ENCODE assay signal across 8 cellular contexts in the genomic region with DNA sequence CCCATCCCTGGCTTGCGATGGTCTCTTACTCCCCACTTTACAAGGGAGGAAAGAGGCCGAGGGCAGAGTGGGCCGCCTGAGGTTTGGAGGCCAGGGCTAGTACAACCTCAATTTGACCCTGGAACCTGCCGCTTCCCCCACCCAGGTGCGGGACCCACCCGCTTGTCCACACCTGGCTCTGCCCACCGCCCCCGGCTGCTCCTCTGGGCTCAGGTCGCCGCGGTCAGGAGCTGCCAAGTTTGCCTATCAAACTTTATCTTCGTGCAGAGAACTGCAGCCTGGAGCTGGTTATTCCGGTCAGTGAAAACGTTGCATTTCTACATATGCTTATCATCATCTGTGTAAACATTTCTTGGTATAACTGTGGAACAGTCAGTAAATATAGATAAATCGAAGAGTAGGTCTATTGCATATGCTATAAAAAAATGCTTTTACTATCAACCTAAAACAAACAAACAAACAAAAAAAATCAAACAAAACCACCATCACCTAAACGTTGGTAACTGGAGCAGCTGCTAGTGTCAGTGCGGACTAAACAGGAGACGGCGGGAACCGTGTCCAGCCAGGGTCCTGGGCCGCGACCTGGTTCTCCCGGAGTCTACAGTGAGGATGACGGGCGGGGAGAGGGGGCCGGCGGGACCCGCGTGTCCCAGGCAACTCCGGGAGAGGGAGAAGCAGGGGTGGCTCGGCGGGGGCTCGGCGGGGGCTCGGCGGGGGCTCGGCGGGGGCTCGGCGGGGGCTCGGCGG. TPM values are rescaled to one million over a fixed set of nuclear protein-coding genes. Genes with fewer than 3 reads are reported as not detected.
DNase-seq lines count a peak whose midpoint lies in the region; ATAC-seq and TF ChIP-seq lines count a peak whose summit lies in the region.

No MANE protein-coding gene starts in this region.

- CTCF ChIA-PET in CD8-positive, alpha-beta T cell (lab: Charles Lee) = interaction anchor here (1.5 kb wide), 1 partner anchor 58 kb away, joined by 3 read pairs; no protein-coding TSS in a partner anchor

- peak overlapping the region; percentile 95 for H3K4me3 Mint-ChIP-seq in CD8-positive, alpha-beta T cell
- peak overlapping the region; percentile 85 to 99 (median 95) for H3K4me3 Mint-ChIP-seq in IgD-negative memory B cell
- peak overlapping the region; percentile 96 for H3K4me3 Mint-ChIP-seq in activated naive CD8-positive, alpha-beta T cell

- TF ChIP-seq EP300 in sigmoid colon (IDR thresholded peaks at IDR 0.05) = no peak

- peaks cover 33% of the 10 kb centered on the region for H3K4me1 Mint-ChIP-seq in CD8-positive, alpha-beta T cell (ENCODE audit: low read depth)
- peaks cover 12 to 27% (median 24%) of the 10 kb centered on the region in 3 donors for H3K4me1 Mint-ChIP-seq in IgD-negative memory B cell
- H3K4me1 Mint-ChIP-seq in activated naive CD8-positive, alpha-beta T cell (ENCODE audit: low read depth) = peaks cover 31% of the 10 kb centered on the region

- H3K9me3 ChIP-seq in CD8-positive, alpha-beta T cell (ENCODE audit: low read length) = no peaks in the 10 kb centered on the region
- no peaks in the 10 kb centered on the region for H3K9me3 ChIP-seq in sigmoid colon

- peaks cover 7% of the 10 kb centered on the region for H3K36me3 Mint-ChIP-seq in CD8-positive, alpha-beta T cell
- H3K36me3 Mint-ChIP-seq in IgD-negative memory B cell = no peaks in the 10 kb centered on the region
- H3K36me3 Mint-ChIP-seq in activated naive CD8-positive, alpha-beta T cell = no peaks in the 10 kb centered on the region

- H3K27ac Mint-ChIP-seq in CD8-positive, alpha-beta T cell = peak overlapping the region; percentile 92
- peak overlapping the region; percentile 19 to 98 (median 81) for H3K27ac Mint-ChIP-seq in IgD-negative memory B cell
- peak overlapping the region; percentile 92 for H3K27ac Mint-ChIP-seq in activated naive CD8-positive, alpha-beta T cell

- intact Hi-C loops in CD8-positive, alpha-beta T cell (cut with DNase I, micrococcal nuclease) = loop anchor here (5.0 to 10.0 kb wide), 4 partner anchors 256 to 1251 kb away; a partner anchor contains a TSS
- intact Hi-C loops in sigmoid colon (cut with DNase I) = loop anchor here (5.0 kb wide), 2 partner anchors 56 to 116 kb away; no protein-coding TSS in a partner anchor

- TF ChIP-seq CTCF in CD8-positive, alpha-beta T cell (IDR thresholded peaks at IDR 0.05) = no peak
- no peak for TF ChIP-seq CTCF in sigmoid colon (IDR thresholded peaks at IDR 0.05)

- H3K4me1 ChIP-seq in CD8-positive, alpha-beta T cell (ENCODE audit: insufficient read depth, low read length) = peaks cover 30% of the 10 kb centered on the region
- H3K4me1 ChIP-seq in sigmoid colon = peaks cover 0 to 38% (median 18%) of the 10 kb centered on the region in 4 donors

- TF ChIP-seq POLR2A in sigmoid colon (IDR thresholded peaks at IDR 0.05) = no peak

- H3K36me3 ChIP-seq in CD8-positive, alpha-beta T cell (ENCODE audit: insufficient read depth, low read length) = no peaks in the 10 kb centered on the region
- no peaks in the 10 kb centered on the region for H3K36me3 ChIP-seq in sigmoid colon

- no peaks in the 10 kb centered on the region for H3K9me3 Mint-ChIP-seq in CD8-positive, alpha-beta T cell
- H3K9me3 Mint-ChIP-seq in IgD-negative memory B cell = no peaks in the 10 kb centered on the region
- no peaks in the 10 kb centered on the region for H3K9me3 Mint-ChIP-seq in activated naive CD8-positive, alpha-beta T cell (ENCODE audit: low read depth)

- peak overlapping the region; percentile 63 for H3K4me3 ChIP-seq in CD8-positive, alpha-beta T cell (ENCODE audit: low read depth, low read length)
- peak overlapping the region; percentile 71 to 97 (median 92) for H3K4me3 ChIP-seq in sigmoid colon

- POLR2A ChIA-PET in CD8-positive, alpha-beta T cell (lab: Charles Lee) = interaction anchor here (1.3 kb wide), 1 partner anchor 18 kb away, joined by 3 read pairs; no protein-coding TSS in a partner anchor

- no peaks in the 10 kb centered on the region for H3K27me3 ChIP-seq in CD8-positive, alpha-beta T cell (ENCODE audit: insufficient read depth, low read length)
- H3K27me3 ChIP-seq in sigmoid colon = no peaks in the 10 kb centered on the region

- 7 to 21% methylated on average over 42 of the region's 42 CpGs for WGBS in sigmoid colon, 2 donors

- no peak for ATAC-seq in CD8-positive, alpha-beta T cell
- ATAC-seq in GM18502 (IDR thresholded peaks at IDR 0.05; ENCODE audit: poor library complexity, unreplicated experiment) = no peak

- no peak for DNase-seq in CD8-positive, alpha-beta T cell
- peak; percentile 50 for DNase-seq in hepatic stellate cell (ENCODE audit: low spot score)
- DNase-seq in sigmoid colon = peak; percentile 71
- no peak for DNase-seq in 8988T
- no peak for DNase-seq in stimulated activated CD4-positive, alpha-beta T cell treated with anti-CD3 and anti-CD28 coated beads, Interleukin-4, amount 100 ng/mL, for 4 hours

- no peak overlapping the region for H3K27ac ChIP-seq in CD8-positive, alpha-beta T cell (ENCODE audit: low read depth, low read length)
- peak overlapping the region; percentile 87 to 97 (median 92) for H3K27ac ChIP-seq in sigmoid colon

- H3K27me3 Mint-ChIP-seq in CD8-positive, alpha-beta T cell (ENCODE audit: low read depth) = no peaks in the 10 kb centered on the region
- peaks cover 3% of the 10 kb centered on the region for H3K27me3 Mint-ChIP-seq in IgD-negative memory B cell
- no peaks in the 10 kb centered on the region for H3K27me3 Mint-ChIP-seq in activated naive CD8-positive, alpha-beta T cell

RNA-seq across cellular contexts. Expression of a gene that starts 0.9 kb away (rescaled TPM):
- 10 to 100 TPM; 21.1 to 22.6 TPM for total RNA-seq in CD8-positive, alpha-beta T cell
- 4.5 TPM for polyA plus RNA-seq in IgD-negative memory B cell
- total RNA-seq in sigmoid colon = 100 to 1,000 TPM in 1 of 4 donors, 10 to 100 TPM in 3; 41.3 to 102 (median 71.0) TPM
- polyA plus RNA-seq in sigmoid colon = 1 to 10 TPM in 2 of 3 donors, under 1 TPM in 1; 0.92 to 7.5 (median 2.4) TPM

Comparison
In these comparisons a context has a peak if more than half of its experiments do, and no peak if none do; other contexts are left out.
1. DNase-seq: peak in hepatic stellate cell (single experiment) and sigmoid colon (single experiment); none in CD8-positive, alpha-beta T cell (0 of 7), 8988T (single experiment) and stimulated activated CD4-positive, alpha-beta T cell treated with anti-CD3 and anti-CD28 coated beads, Interleukin-4, amount 100 ng/mL, for 4 hours (0 of 2).
2. Peak in every context shown above with its lines, with median percentiles within 50 percentile points of each other: H3K27ac Mint-ChIP-seq and H3K4me3 Mint-ChIP-seq.